31 cellular contexts compared by ENCODE assay signal in genomic region chr7:135416431-135416830, GRCh38.
"Had no signal": no experiment of that assay in that cellular context is flagged by ENCODE, and none has a peak within 500 bp of the region (broad histone marks: within the 10 kb centered on the region; RNA-seq: fewer than 3 reads in every experiment).

No MANE protein-coding gene starts in this region.

- ATAC-seq: naive thymus-derived CD8-positive, alpha-beta T cell; natural killer cell treated with Interleukin-12 subunit alpha and Interleukin-12 subunit beta and Interleukin-15 and Interleukin-18, amount 100 ng/mL, for 72 hours; pancreas; psoas muscle; right cardiac atrium; sciatic nerve; stimulated activated memory B cell treated with anti-CD40 and anti-IgM and Interleukin-4, amounts not matched to agents 10 μg/mL and 1 μg/mL and 100 μg/mL, for 72 hours; stimulated activated naive CD8-positive, alpha-beta T cell treated with anti-CD3 and anti-CD28 coated beads, Interleukin-15, amount 100 ng/mL, for 72 hours; stimulated activated naive CD8-positive, alpha-beta T cell treated with anti-CD3 and anti-CD28 coated beads, Interleukin-15, Interleukin-2, amounts not matched to agents 100 U/mL and 50 U/mL, for 24 hours; upper lobe of right lung had no signal

- H3K4me3 Mint-ChIP-seq: naive thymus-derived CD8-positive, alpha-beta T cell; natural killer cell treated with Interleukin-12 subunit alpha and Interleukin-12 subunit beta and Interleukin-15 and Interleukin-18, amount 100 ng/mL, for 72 hours; nephron progenitor cell; neural crest cell; stimulated activated memory B cell treated with anti-CD40 and anti-IgM and Interleukin-4, amounts not matched to agents 10 μg/mL and 1 μg/mL and 100 μg/mL, for 72 hours; stimulated activated naive CD8-positive, alpha-beta T cell treated with anti-CD3 and anti-CD28 coated beads, Interleukin-15, amount 100 ng/mL, for 72 hours; type B pancreatic cell had no signal

- H3K27me3 ChIP-seq: neutrophil, pancreas, spleen, suprapubic skin, testis, tibial artery, transverse colon, upper lobe of right lung, uterus had no signal

- H3K36me3 Mint-ChIP-seq: natural killer cell treated with Interleukin-12 subunit alpha and Interleukin-12 subunit beta and Interleukin-15 and Interleukin-18, amount 100 ng/mL, for 72 hours had no signal

- H3K9me3 Mint-ChIP-seq: naive thymus-derived CD8-positive, alpha-beta T cell; natural killer cell treated with Interleukin-12 subunit alpha and Interleukin-12 subunit beta and Interleukin-15 and Interleukin-18, amount 100 ng/mL, for 72 hours; nephron progenitor cell; neural crest cell; stimulated activated memory B cell treated with anti-CD40 and anti-IgM and Interleukin-4, amounts not matched to agents 10 μg/mL and 1 μg/mL and 100 μg/mL, for 72 hours; stimulated activated naive CD8-positive, alpha-beta T cell treated with anti-CD3 and anti-CD28 coated beads, Interleukin-15, amount 100 ng/mL, for 72 hours; type B pancreatic cell had no signal

- H3K27me3 Mint-ChIP-seq: naive thymus-derived CD8-positive, alpha-beta T cell; natural killer cell treated with Interleukin-12 subunit alpha and Interleukin-12 subunit beta and Interleukin-15 and Interleukin-18, amount 100 ng/mL, for 72 hours; progenitor cell of endocrine pancreas; stimulated activated memory B cell treated with anti-CD40 and anti-IgM and Interleukin-4, amounts not matched to agents 10 μg/mL and 1 μg/mL and 100 μg/mL, for 72 hours; stimulated activated naive CD8-positive, alpha-beta T cell treated with anti-CD3 and anti-CD28 coated beads, Interleukin-15, amount 100 ng/mL, for 72 hours; type B pancreatic cell had no signal

- H3K9me3 ChIP-seq: neutrophil, pancreas, psoas muscle, spleen, suprapubic skin, testis, tibial artery, transverse colon, upper lobe of right lung, uterus had no signal

- FAIRE-seq: pancreas had no signal

- H3K27ac ChIP-seq: neutrophil, pancreas, psoas muscle, skin epidermis, spleen, suprapubic skin, testis, tibial artery, transverse colon, upper lobe of right lung, uterus had no signal

- H3K4me1 Mint-ChIP-seq: nephron progenitor cell; neural crest cell; stimulated activated memory B cell treated with anti-CD40 and anti-IgM and Interleukin-4, amounts not matched to agents 10 μg/mL and 1 μg/mL and 100 μg/mL, for 72 hours had no signal

- H3K4me1 ChIP-seq: pancreas, psoas muscle, spleen, suprapubic skin, transverse colon, upper lobe of right lung, uterus had no signal

- DNase-seq: naive thymus-derived CD8-positive, alpha-beta T cell; nephron progenitor cell; nucleus accumbens; pancreas; psoas muscle; right cardiac atrium; spleen; stimulated activated CD4-positive, alpha-beta T cell treated with anti-CD3 and anti-CD28 coated beads, Interleukin-12 subunit alpha, Interleukin-12 subunit beta, amount 100 ng/mL, for 4 hours; stimulated activated CD4-positive, alpha-beta T cell treated with anti-CD3 and anti-CD28 coated beads, Interleukin-1b, Interleukin-23, amount 100 ng/mL, for 48 hours; stimulated activated CD4-positive, alpha-beta T cell treated with anti-CD3 and anti-CD28 coated beads, Interleukin-4, amount 100 ng/mL, for 1 hour; stimulated activated CD4-positive, alpha-beta T cell treated with anti-CD3 and anti-CD28 coated beads, Interleukin-4, amount 100 ng/mL, for 4 hours; stimulated activated CD8-positive, alpha-beta memory T cell treated with anti-CD3 and anti-CD28 coated beads, Interleukin-4, amount 100 ng/mL, for 48 hours; stimulated activated naive CD4-positive, alpha-beta T cell; stimulated activated naive CD8-positive, alpha-beta T cell treated with anti-CD3 and anti-CD28 coated beads, Interleukin-15, amount 100 ng/mL, for 72 hours; stimulated activated naive CD8-positive, alpha-beta T cell treated with anti-CD3 and anti-CD28 coated beads, Interleukin-15, Interleukin-2, amounts not matched to agents 100 U/mL and 50 U/mL, for 24 hours; substantia nigra; testis; tibial artery; transverse colon; upper lobe of right lung; uterus had no signal

- H3K4me2 ChIP-seq: smooth muscle cell had no signal

- H3K4me3 ChIP-seq: pancreas, psoas muscle, skin epidermis, smooth muscle cell, spleen, suprapubic skin, testis, tibial artery, transverse colon, upper lobe of right lung, uterus had no signal

- H3K36me3 ChIP-seq: pancreas, transverse colon, uterus had no signal

- H3K27ac Mint-ChIP-seq: natural killer cell treated with Interleukin-12 subunit alpha and Interleukin-12 subunit beta and Interleukin-15 and Interleukin-18, amount 100 ng/mL, for 72 hours; nephron progenitor cell; progenitor cell of endocrine pancreas; stimulated activated memory B cell treated with anti-CD40 and anti-IgM and Interleukin-4, amounts not matched to agents 10 μg/mL and 1 μg/mL and 100 μg/mL, for 72 hours; stimulated activated naive CD8-positive, alpha-beta T cell treated with anti-CD3 and anti-CD28 coated beads, Interleukin-15, amount 100 ng/mL, for 72 hours; type B pancreatic cell had no signal
